Comparison of ENCODE assay signal across 24 cellular contexts in genomic region chr11:95412074-95412473, GRCh38.
"Had no signal": no experiment of that assay in that cellular context is flagged by ENCODE, and none has a peak within 500 bp of the region (broad histone marks: within the 10 kb centered on the region; RNA-seq: fewer than 3 reads in every experiment).

No MANE protein-coding gene starts in this region.

- H3K36me3 Mint-ChIP-seq: activated CD8-positive, alpha-beta memory T cell treated with anti-CD3 and anti-CD28 coated beads, Interleukin-2, amount 10 ng/mL, durations not matched to agents 7 days and 5 days; natural killer cell; T-cell had no signal

- H3K4me1 ChIP-seq: heart left ventricle, left lung, lower lobe of right lung, spleen, tibial artery had no signal

- H3K27ac ChIP-seq: heart left ventricle, left lung, lower lobe of right lung, spleen, suprapubic skin, tibial artery had no signal

- ATAC-seq: activated CD4-positive, alpha-beta T cell treated with anti-CD3 and anti-CD28 coated beads for 36 hours; activated CD8-positive, alpha-beta memory T cell treated with anti-CD3 and anti-CD28 coated beads, Interleukin-2, amount 10 ng/mL, durations not matched to agents 7 days and 5 days; activated CD8-positive, alpha-beta T cell treated with anti-CD3 and anti-CD28 coated beads, Interleukin-2, amount 10 ng/mL, durations not matched to agents 7 days and 5 days; activated naive CD8-positive, alpha-beta T cell treated with anti-CD3 and anti-CD28 coated beads, Interleukin-2, amount 50 U/mL, for 24 hours; heart left ventricle; left lung; lower lobe of right lung; natural killer cell; right cardiac atrium; T-cell had no signal

- H3K27me3 ChIP-seq: heart left ventricle, left lung, spleen, suprapubic skin, tibial artery had no signal

- H3K4me3 Mint-ChIP-seq: activated CD4-positive, alpha-beta T cell treated with anti-CD3 and anti-CD28 coated beads for 36 hours; activated CD8-positive, alpha-beta memory T cell treated with anti-CD3 and anti-CD28 coated beads, Interleukin-2, amount 10 ng/mL, durations not matched to agents 7 days and 5 days; activated CD8-positive, alpha-beta T cell treated with anti-CD3 and anti-CD28 coated beads, Interleukin-2, amount 10 ng/mL, durations not matched to agents 7 days and 5 days; activated naive CD4-positive, alpha-beta T cell treated with anti-CD3 and anti-CD28 coated beads, Interleukin-2, amount 50 U/mL, for 24 hours; activated naive CD8-positive, alpha-beta T cell treated with anti-CD3 and anti-CD28 coated beads, Interleukin-2, amount 50 U/mL, for 24 hours; natural killer cell; T-cell had no signal

- H3K27me3 Mint-ChIP-seq: activated CD4-positive, alpha-beta T cell treated with anti-CD3 and anti-CD28 coated beads for 36 hours; activated CD8-positive, alpha-beta memory T cell treated with anti-CD3 and anti-CD28 coated beads, Interleukin-2, amount 10 ng/mL, durations not matched to agents 7 days and 5 days; activated naive CD4-positive, alpha-beta T cell treated with anti-CD3 and anti-CD28 coated beads, Interleukin-2, amount 50 U/mL, for 24 hours; activated naive CD8-positive, alpha-beta T cell treated with anti-CD3 and anti-CD28 coated beads, Interleukin-2, amount 50 U/mL, for 24 hours; T-cell had no signal

- H3K27ac Mint-ChIP-seq: activated CD4-positive, alpha-beta T cell treated with anti-CD3 and anti-CD28 coated beads for 36 hours; activated CD8-positive, alpha-beta memory T cell treated with anti-CD3 and anti-CD28 coated beads, Interleukin-2, amount 10 ng/mL, durations not matched to agents 7 days and 5 days; activated CD8-positive, alpha-beta T cell treated with anti-CD3 and anti-CD28 coated beads, Interleukin-2, amount 10 ng/mL, durations not matched to agents 7 days and 5 days; activated naive CD4-positive, alpha-beta T cell treated with anti-CD3 and anti-CD28 coated beads, Interleukin-2, amount 50 U/mL, for 24 hours; activated naive CD8-positive, alpha-beta T cell treated with anti-CD3 and anti-CD28 coated beads, Interleukin-2, amount 50 U/mL, for 24 hours; activated T-helper 2 cell treated with anti-CD3 and anti-CD28 coated beads, Interferon-gamma antibody, Interleukin-2, Interleukin-4, amounts not matched to agents 10 μg/mL and 5 μg/mL and 100 μg/mL, durations not matched to agents 14 hours and 24 hours and 36 hours; natural killer cell had no signal

- DNase-seq: activated CD4-positive, alpha-beta T cell treated with anti-CD3 and anti-CD28 coated beads for 36 hours; activated CD4-positive, CD25-positive, alpha-beta regulatory T cell; activated CD8-positive, alpha-beta memory T cell treated with anti-CD3 and anti-CD28 coated beads, Interleukin-2, amount 10 ng/mL, durations not matched to agents 7 days and 5 days; activated CD8-positive, alpha-beta T cell treated with anti-CD3 and anti-CD28 coated beads, Interleukin-2, amount 10 ng/mL, durations not matched to agents 7 days and 5 days; activated naive CD8-positive, alpha-beta T cell treated with anti-CD3 and anti-CD28 coated beads, Interleukin-2, amount 50 U/mL, for 24 hours; activated T-cell treated with anti-CD3 and anti-CD28 coated beads, Interleukin-2, amount 50 U/mL, for 48 hours; amygdala; effector CD8-positive, alpha-beta T cell; foreskin fibroblast; heart left ventricle; hypothalamus; kidney glomerular epithelial cell; left lung; lower lobe of right lung; mesendoderm; natural killer cell; right cardiac atrium; spleen; stimulated activated naive CD4-positive, alpha-beta T cell; T-cell; tibial artery had no signal

- H3K9me3 Mint-ChIP-seq: activated naive CD4-positive, alpha-beta T cell treated with anti-CD3 and anti-CD28 coated beads, Interleukin-2, amount 50 U/mL, for 24 hours; T-cell had no signal
